Comparison of ENCODE assay signal across 8 cellular contexts in the genomic region with DNA sequence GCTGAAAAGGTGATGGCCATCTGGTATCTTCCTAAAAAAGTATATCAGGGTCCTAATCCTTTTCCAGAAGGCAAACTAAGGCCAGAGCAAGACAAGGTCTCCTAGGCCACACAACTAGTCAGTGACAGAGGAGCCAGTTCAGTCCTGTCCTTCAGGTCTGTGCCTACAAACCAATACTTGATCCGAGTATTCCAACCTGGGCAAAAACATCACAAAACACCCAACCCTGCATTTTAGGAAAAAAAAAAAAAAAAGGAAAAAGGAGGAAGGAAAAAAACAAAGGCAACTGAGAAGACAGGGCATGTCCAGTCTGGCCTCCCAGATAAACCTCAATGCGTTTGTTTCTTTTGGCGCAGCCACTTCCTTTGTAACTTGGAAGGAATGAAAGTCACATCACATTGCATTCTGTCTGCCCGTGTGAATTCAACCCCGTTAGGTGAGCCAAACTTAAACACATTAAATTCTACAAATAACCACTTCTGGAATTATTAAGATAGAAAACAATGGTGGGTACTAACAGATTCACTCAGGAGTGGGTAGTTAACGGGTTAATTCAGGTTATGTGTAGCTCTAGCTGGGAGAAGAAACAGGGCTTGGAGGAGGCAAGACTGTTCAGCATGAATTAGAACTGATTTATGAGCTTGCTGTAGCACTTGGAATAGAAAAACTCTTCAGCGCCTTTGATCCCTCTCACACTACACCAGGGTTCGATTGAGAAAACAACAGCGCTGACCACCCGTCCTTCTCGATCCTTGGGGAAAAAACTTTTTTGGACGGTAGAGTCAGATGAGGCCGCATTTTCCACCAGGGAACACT. TPM values are rescaled to one million over a fixed set of nuclear protein-coding genes. Genes with fewer than 3 reads are reported as not detected.
DNase-seq lines count a peak whose midpoint lies in the region; ATAC-seq lines count a peak whose summit lies in the region.

No MANE protein-coding gene starts in this region.

- ATAC-seq in HG03521 (IDR thresholded peaks at IDR 0.05; ENCODE audit: unreplicated experiment): no peak

- H3K4me3 Mint-ChIP-seq in dendritic cell treated with granulocyte-macrophage colony-stimulating factor and Interleukin-4, amounts not matched to agents 40 ng/mL and 50 ng/mL, for 4 days: peak overlapping the region; percentile 75

- peaks cover 10% of the 10 kb centered on the region for H3K4me1 ChIP-seq in mesodermal cell (ENCODE audit: control insufficient read depth, insufficient read depth, low read length, poor library complexity, severe bottlenecking)
- H3K4me1 ChIP-seq in urinary bladder (ENCODE audit: insufficient read depth): peaks cover 2% of the 10 kb centered on the region

- no peaks in the 10 kb centered on the region for H3K4me1 Mint-ChIP-seq in dendritic cell treated with granulocyte-macrophage colony-stimulating factor and Interleukin-4, amounts not matched to agents 40 ng/mL and 50 ng/mL, for 4 days (ENCODE audit: low read depth)

- no peaks in the 10 kb centered on the region for H3K9me3 ChIP-seq in mesodermal cell (ENCODE audit: control insufficient read depth, low read length)

- H3K27ac ChIP-seq in mesodermal cell (ENCODE audit: low read depth, low read length, severe bottlenecking): peak overlapping the region; percentile 78
- H3K27ac ChIP-seq in urinary bladder (ENCODE audit: low read depth): no peak overlapping the region

- H3K4me3 ChIP-seq in H7 (ENCODE audit: insufficient read depth, low read depth, low read length): peak overlapping the region; percentile 59
- peak overlapping the region; percentile 39 for H3K4me3 ChIP-seq in mesodermal cell (ENCODE audit: extremely low read depth, insufficient read depth, low read length, poor library complexity, severe bottlenecking)
- peak overlapping the region; percentile 17 for H3K4me3 ChIP-seq in urinary bladder (ENCODE audit: low read depth, low read length)

- H3K36me3 ChIP-seq in H7 (replicated peaks; ENCODE audit: control insufficient read depth, insufficient read depth, low read length) (no peaks in the 10 kb centered on the region), mesodermal cell (ENCODE audit: control insufficient read depth, insufficient read depth, low read length) (no peaks in the 10 kb centered on the region), urinary bladder (ENCODE audit: insufficient read depth) (no peaks in the 10 kb centered on the region)

- peak; percentile 73 for DNase-seq in DMS79 treated with DMSO at 0.1 percent for 48 hours (lab: John Stamatoyannopoulos, UW)
- peak; percentile 13 for DNase-seq in H7
- peak; percentile 48 to 82 for DNase-seq in NCI-H526 (lab: John Stamatoyannopoulos, UW)
- no peak for DNase-seq in stimulated activated CD4-positive, alpha-beta T cell treated with anti-CD3 and anti-CD28 coated beads, Interleukin-4, amount 100 ng/mL, for 1 hour

- H3K27me3 Mint-ChIP-seq in dendritic cell treated with granulocyte-macrophage colony-stimulating factor and Interleukin-4, amounts not matched to agents 40 ng/mL and 50 ng/mL, for 4 days: peaks cover 26% of the 10 kb centered on the region

- no peaks in the 10 kb centered on the region for H3K9me3 Mint-ChIP-seq in dendritic cell treated with granulocyte-macrophage colony-stimulating factor and Interleukin-4, amounts not matched to agents 40 ng/mL and 50 ng/mL, for 4 days

- WGBS in mesodermal cell (ENCODE audit: insufficient coverage in 2 of 2), 2 experiments: 44 to 89% methylated on average over 2 to 9 of the region's 13 CpGs
- 9% methylated on average over 13 of the region's 13 CpGs for WGBS in urinary bladder

- no peaks in the 10 kb centered on the region for H3K36me3 Mint-ChIP-seq in dendritic cell treated with granulocyte-macrophage colony-stimulating factor and Interleukin-4, amounts not matched to agents 40 ng/mL and 50 ng/mL, for 4 days (ENCODE audit: low read depth)

- intact Hi-C loops in dendritic cell treated with granulocyte-macrophage colony-stimulating factor and Interleukin-4, amounts not matched to agents 40 ng/mL and 50 ng/mL, for 4 days (cut with micrococcal nuclease): no loop called here

- no peak overlapping the region for H3K27ac Mint-ChIP-seq in dendritic cell treated with granulocyte-macrophage colony-stimulating factor and Interleukin-4, amounts not matched to agents 40 ng/mL and 50 ng/mL, for 4 days

- H3K27me3 ChIP-seq in H7 (ENCODE audit: control insufficient read depth, insufficient read depth, low read length): no peaks in the 10 kb centered on the region

RNA-seq across cellular contexts. Expression of a gene that starts 43.0 kb away (rescaled TPM):
- 1.7 TPM in 2 replicates for total RNA-seq in H7 (2014; rRNA removed; shearing (Covaris generic))
- 7.5 TPM for polyA plus RNA-seq in mesodermal cell (2013, experiment 1 of 2)
- polyA plus RNA-seq in mesodermal cell (2013, experiment 2 of 2): 8.4 TPM
- total RNA-seq in urinary bladder: 4.3 TPM
- polyA plus RNA-seq in urinary bladder: 11.2 TPM

RNA-seq across cellular contexts. Expression of a gene that starts 53.4 kb away (rescaled TPM):
- total RNA-seq in H7 (2014; rRNA removed; shearing (Covaris generic)): 39.9 and 47.7 TPM in 2 replicates
- polyA plus RNA-seq in mesodermal cell (2013, experiment 1 of 2): 82.6 TPM
- 95.8 TPM for polyA plus RNA-seq in mesodermal cell (2013, experiment 2 of 2)
- total RNA-seq in urinary bladder: 58.4 TPM
- polyA plus RNA-seq in urinary bladder: 27.4 TPM
